ENCODE assay signal across 22 cellular contexts in genomic region chr13:103288114-103288513, GRCh38.
DNase-seq lines count a peak whose midpoint lies in the region; ATAC-seq, FAIRE-seq and TF ChIP-seq lines count a peak whose summit lies in the region.
"Had no signal": no experiment of that assay in that cellular context is flagged by ENCODE, and none has a peak within 500 bp of the region (broad histone marks: within the 10 kb centered on the region; RNA-seq: fewer than 3 reads in every experiment).

No MANE protein-coding gene starts in this region.

- intact Hi-C loops in heart right ventricle (cut with DNase I): no loop called here

- peak overlapping the region; percentile 42 for H3K27ac ChIP-seq in SJSA1
- no peak overlapping the region for H3K27ac ChIP-seq in heart right ventricle
- H3K27ac ChIP-seq: ascending aorta had no signal

- DNase-seq in stimulated activated naive CD8-positive, alpha-beta T cell treated with anti-CD3 and anti-CD28 coated beads, Interleukin-15, amount 100 ng/mL, for 72 hours: no peak
- no peak for DNase-seq in SJSA1 (ENCODE audit: low read depth in 1 of 2, low spot score in 2 of 2)
- no peak for DNase-seq in heart right ventricle
- peak; percentile 2 for DNase-seq in urothelium cell line (ENCODE audit: low spot score)
- no peak for DNase-seq in activated CD4-positive, CD25-positive, alpha-beta regulatory T cell treated with anti-CD3 and anti-CD28 coated beads, Interleukin-2, amount 50 U/mL, for 72 hours
- no peak for DNase-seq in WTC11 (ENCODE audit: low spot score)
- no peak for DNase-seq in GM20000 (ENCODE audit: low spot score)
- DNase-seq: activated CD4-positive, alpha-beta T cell treated with anti-CD3 and anti-CD28 coated beads for 4 hours; activated naive CD4-positive, alpha-beta T cell; CD8-positive, alpha-beta T cell; DMS79 treated with DMSO at 0.1 percent for 48 hours; foreskin fibroblast; H9; MV-4-11; NCI-H82; stimulated activated CD4-positive, alpha-beta T cell treated with anti-CD3 and anti-CD28 coated beads, Interleukin-4, amount 100 ng/mL, for 24 hours had no signal

- H3K4me3 Mint-ChIP-seq in stimulated activated naive CD8-positive, alpha-beta T cell treated with anti-CD3 and anti-CD28 coated beads, Interleukin-15, Interleukin-2, amounts not matched to agents 100 ng/mL and 50 ng/mL, for 24 hours: no peak overlapping the region
- H3K4me3 Mint-ChIP-seq in stimulated activated naive CD8-positive, alpha-beta T cell treated with anti-CD3 and anti-CD28 coated beads, Interleukin-15, amount 100 ng/mL, for 72 hours: no peak overlapping the region
- H3K4me3 Mint-ChIP-seq in WTC11: no peak overlapping the region
- H3K4me3 Mint-ChIP-seq: CD8-positive, alpha-beta T cell; H9 had no signal

- peaks cover 7% of the 10 kb centered on the region for H3K27me3 Mint-ChIP-seq in stimulated activated naive CD8-positive, alpha-beta T cell treated with anti-CD3 and anti-CD28 coated beads, Interleukin-15, Interleukin-2, amounts not matched to agents 100 ng/mL and 50 ng/mL, for 24 hours
- peaks cover 10% of the 10 kb centered on the region for H3K27me3 Mint-ChIP-seq in stimulated activated naive CD8-positive, alpha-beta T cell treated with anti-CD3 and anti-CD28 coated beads, Interleukin-15, amount 100 ng/mL, for 72 hours
- H3K27me3 Mint-ChIP-seq in WTC11 (ENCODE audit: low read depth): no peaks in the 10 kb centered on the region

- H3K4me1 Mint-ChIP-seq in stimulated activated naive CD8-positive, alpha-beta T cell treated with anti-CD3 and anti-CD28 coated beads, Interleukin-15, Interleukin-2, amounts not matched to agents 100 ng/mL and 50 ng/mL, for 24 hours (ENCODE audit: low read depth): peaks cover 4% of the 10 kb centered on the region
- H3K4me1 Mint-ChIP-seq in stimulated activated naive CD8-positive, alpha-beta T cell treated with anti-CD3 and anti-CD28 coated beads, Interleukin-15, amount 100 ng/mL, for 72 hours: peaks cover 7% of the 10 kb centered on the region
- H3K4me1 Mint-ChIP-seq in WTC11: peaks cover 22% of the 10 kb centered on the region

- no peak for FAIRE-seq in urothelium cell line (lab: Jason Lieb, UNC)
- FAIRE-seq: colon, K562 had no signal

- no peak for TF ChIP-seq CTCF in heart right ventricle (IDR thresholded peaks at IDR 0.05)
- no peak for TF ChIP-seq CTCF in WTC11 (IDR thresholded peaks at IDR 0.05)
- TF ChIP-seq CTCF in GM20000 (IDR thresholded peaks at IDR 0.05; ENCODE audit: extremely low read depth, missing control alignments): no peak

- H3K9me3 Mint-ChIP-seq in stimulated activated naive CD8-positive, alpha-beta T cell treated with anti-CD3 and anti-CD28 coated beads, Interleukin-15, Interleukin-2, amounts not matched to agents 100 ng/mL and 50 ng/mL, for 24 hours: no peaks in the 10 kb centered on the region
- H3K9me3 Mint-ChIP-seq in stimulated activated naive CD8-positive, alpha-beta T cell treated with anti-CD3 and anti-CD28 coated beads, Interleukin-15, amount 100 ng/mL, for 72 hours: peaks cover 3 to 7% of the 10 kb centered on the region in 2 donors
- H3K9me3 Mint-ChIP-seq in WTC11: no peaks in the 10 kb centered on the region
- H3K9me3 Mint-ChIP-seq: CD8-positive, alpha-beta T cell; H9 had no signal

- H3K27ac Mint-ChIP-seq in stimulated activated naive CD8-positive, alpha-beta T cell treated with anti-CD3 and anti-CD28 coated beads, Interleukin-15, Interleukin-2, amounts not matched to agents 100 ng/mL and 50 ng/mL, for 24 hours: peak overlapping the region; percentile 26
- no peak overlapping the region for H3K27ac Mint-ChIP-seq in stimulated activated naive CD8-positive, alpha-beta T cell treated with anti-CD3 and anti-CD28 coated beads, Interleukin-15, amount 100 ng/mL, for 72 hours
- H3K27ac Mint-ChIP-seq in WTC11: no peak overlapping the region
- H3K27ac Mint-ChIP-seq: CD8-positive, alpha-beta T cell had no signal

- CTCF ChIA-PET in WTC11 (lab: Charles Lee): no interaction called here

- no peak overlapping the region for H3K4me3 ChIP-seq in SJSA1
- no peak overlapping the region for H3K4me3 ChIP-seq in heart right ventricle
- H3K4me3 ChIP-seq: ascending aorta, K562 had no signal

- H3K4me1 ChIP-seq in SJSA1 (replicated peaks): peaks cover 14% of the 10 kb centered on the region
- H3K4me1 ChIP-seq in heart right ventricle: peaks cover 0 to 3% (median 0%) of the 10 kb centered on the region in 9 donors
- H3K4me1 ChIP-seq: ascending aorta had no signal

- ATAC-seq in stimulated activated naive CD8-positive, alpha-beta T cell treated with anti-CD3 and anti-CD28 coated beads, Interleukin-15, amount 100 ng/mL, for 72 hours: no peak
- ATAC-seq in heart right ventricle: peak in 5 of 8 donors; percentile 41 to 92 (median 78)
- no peak for ATAC-seq in WTC11
- ATAC-seq: CD8-positive, alpha-beta T cell; K562; left lobe of liver; Panc1 had no signal

- H3K9me3 ChIP-seq in SJSA1 (replicated peaks) (no peaks in the 10 kb centered on the region), heart right ventricle (peaks cover 0 to 3% (median 0%) of the 10 kb centered on the region in 11 donors)
- H3K9me3 ChIP-seq: ascending aorta had no signal

- H3K27me3 ChIP-seq in SJSA1 (replicated peaks) (no peaks in the 10 kb centered on the region), heart right ventricle (no peaks in the 10 kb centered on the region)
- H3K27me3 ChIP-seq: ascending aorta had no signal

- POLR2A ChIA-PET in WTC11 (lab: Charles Lee): no interaction called here

- WGBS in heart right ventricle, 2 donors: 33% methylated on average over 7 of the region's 7 CpGs

- H3K36me3 ChIP-seq in SJSA1 (no peaks in the 10 kb centered on the region), heart right ventricle (no peaks in the 10 kb centered on the region)
- H3K36me3 ChIP-seq: ascending aorta had no signal

- H3K36me3 Mint-ChIP-seq in stimulated activated naive CD8-positive, alpha-beta T cell treated with anti-CD3 and anti-CD28 coated beads, Interleukin-15, Interleukin-2, amounts not matched to agents 100 ng/mL and 50 ng/mL, for 24 hours (ENCODE audit: low read depth): no peaks in the 10 kb centered on the region
- no peaks in the 10 kb centered on the region for H3K36me3 Mint-ChIP-seq in WTC11
- H3K36me3 Mint-ChIP-seq: CD8-positive, alpha-beta T cell had no signal

TF ChIP-seq in WTC11, 78 proteins besides CTCF, POLR2A, EP300 and RAD21:
- no peak for TF ChIP-seq HMGA2 (CRISPR knock-in tag; IDR thresholded peaks at IDR 0.05)
- no peak for TF ChIP-seq FOXK1 (CRISPR knock-in tag; IDR thresholded peaks at IDR 0.05)
- no peak for TF ChIP-seq GABPB1 (CRISPR knock-in tag; IDR thresholded peaks at IDR 0.05)
- TF ChIP-seq ZNF423 (CRISPR knock-in tag; IDR thresholded peaks at IDR 0.05): no peak
- TF ChIP-seq JAZF1 (CRISPR knock-in tag; IDR thresholded peaks at IDR 0.05): no peak
- no peak for TF ChIP-seq ZNF416 (CRISPR knock-in tag; IDR thresholded peaks at IDR 0.05)
- TF ChIP-seq ZNF317 (CRISPR knock-in tag; IDR thresholded peaks at IDR 0.05; ENCODE audit: borderline replicate concordance, low read depth): no peak
- no peak for TF ChIP-seq ZNF396 (CRISPR knock-in tag; IDR thresholded peaks at IDR 0.05; ENCODE audit: borderline replicate concordance)

Comparison
In these comparisons a context has a peak if more than half of its experiments do, and no peak if none do; other contexts are left out.
1. ATAC-seq: peak in heart right ventricle (5 of 8); none in stimulated activated naive CD8-positive, alpha-beta T cell treated with anti-CD3 and anti-CD28 coated beads, Interleukin-15, amount 100 ng/mL, for 72 hours (single experiment) and WTC11 (single experiment).